Comparison of ENCODE assay signal across 30 cellular contexts in genomic region chr2:2746731-2747130, GRCh38.
"Had no signal": no experiment of that assay in that cellular context is flagged by ENCODE, and none has a peak within 500 bp of the region (broad histone marks: within the 10 kb centered on the region; RNA-seq: fewer than 3 reads in every experiment).

No MANE protein-coding gene starts in this region.

- H3K27ac ChIP-seq: neutrophil, ovary, parathyroid adenoma, prostate gland, right lobe of liver, sigmoid colon, suprapubic skin, testis, tibial artery, transverse colon, upper lobe of right lung, uterus had no signal

- ATAC-seq: naive thymus-derived CD8-positive, alpha-beta T cell; natural killer cell treated with Interleukin-12 subunit alpha and Interleukin-12 subunit beta and Interleukin-15 and Interleukin-18, amount 100 ng/mL, for 72 hours; right cardiac atrium; right lobe of liver; stimulated activated memory B cell treated with anti-CD40 and anti-IgM and Interleukin-4, amounts not matched to agents 10 μg/mL and 1 μg/mL and 100 μg/mL, for 72 hours; stimulated activated naive CD8-positive, alpha-beta T cell treated with anti-CD3 and anti-CD28 coated beads, Interleukin-15, amount 100 ng/mL, for 72 hours; stimulated activated naive CD8-positive, alpha-beta T cell treated with anti-CD3 and anti-CD28 coated beads, Interleukin-15, Interleukin-2, amounts not matched to agents 100 U/mL and 50 U/mL, for 24 hours; upper lobe of right lung had no signal

- DNase-seq: naive B cell; naive thymus-derived CD8-positive, alpha-beta T cell; nephron progenitor cell; ovary; right cardiac atrium; right lobe of liver; sigmoid colon; small intestine; stimulated activated CD4-positive, alpha-beta T cell treated with anti-CD3 and anti-CD28 coated beads, Interleukin-12 subunit alpha, Interleukin-12 subunit beta, amount 100 ng/mL, for 4 hours; stimulated activated CD4-positive, alpha-beta T cell treated with anti-CD3 and anti-CD28 coated beads, Interleukin-1b, Interleukin-23, amount 100 ng/mL, for 48 hours; stimulated activated CD4-positive, alpha-beta T cell treated with anti-CD3 and anti-CD28 coated beads, Interleukin-4, amount 100 ng/mL, for 1 hour; stimulated activated CD4-positive, alpha-beta T cell treated with anti-CD3 and anti-CD28 coated beads, Interleukin-4, amount 100 ng/mL, for 4 hours; stimulated activated CD8-positive, alpha-beta memory T cell treated with anti-CD3 and anti-CD28 coated beads, Interleukin-4, amount 100 ng/mL, for 48 hours; stimulated activated naive CD4-positive, alpha-beta T cell; stimulated activated naive CD8-positive, alpha-beta T cell treated with anti-CD3 and anti-CD28 coated beads, Interleukin-15, amount 100 ng/mL, for 72 hours; stimulated activated naive CD8-positive, alpha-beta T cell treated with anti-CD3 and anti-CD28 coated beads, Interleukin-15, Interleukin-2, amounts not matched to agents 100 U/mL and 50 U/mL, for 24 hours; substantia nigra; testis; tibial artery; transverse colon; upper lobe of right lung; uterus had no signal

- H3K27ac Mint-ChIP-seq: naive B cell; naive thymus-derived CD8-positive, alpha-beta T cell; natural killer cell treated with Interleukin-12 subunit alpha and Interleukin-12 subunit beta and Interleukin-15 and Interleukin-18, amount 100 ng/mL, for 72 hours; nephron progenitor cell; stimulated activated memory B cell treated with anti-CD40 and anti-IgM and Interleukin-4, amounts not matched to agents 10 μg/mL and 1 μg/mL and 100 μg/mL, for 72 hours; type B pancreatic cell had no signal

- H3K4me1 ChIP-seq: prostate gland, right lobe of liver, tibial artery, transverse colon, upper lobe of right lung, uterus had no signal

- H3K36me3 Mint-ChIP-seq: naive B cell; naive thymus-derived CD8-positive, alpha-beta T cell; natural killer cell treated with Interleukin-12 subunit alpha and Interleukin-12 subunit beta and Interleukin-15 and Interleukin-18, amount 100 ng/mL, for 72 hours; stimulated activated memory B cell treated with anti-CD40 and anti-IgM and Interleukin-4, amounts not matched to agents 10 μg/mL and 1 μg/mL and 100 μg/mL, for 72 hours; type B pancreatic cell had no signal

- H3K27me3 Mint-ChIP-seq: stimulated activated memory B cell treated with anti-CD40 and anti-IgM and Interleukin-4, amounts not matched to agents 10 μg/mL and 1 μg/mL and 100 μg/mL, for 72 hours; stimulated activated naive CD8-positive, alpha-beta T cell treated with anti-CD3 and anti-CD28 coated beads, Interleukin-15, amount 100 ng/mL, for 72 hours; type B pancreatic cell had no signal

- H3K4me1 Mint-ChIP-seq: naive B cell; naive thymus-derived CD8-positive, alpha-beta T cell; stimulated activated memory B cell treated with anti-CD40 and anti-IgM and Interleukin-4, amounts not matched to agents 10 μg/mL and 1 μg/mL and 100 μg/mL, for 72 hours; stimulated activated naive CD8-positive, alpha-beta T cell treated with anti-CD3 and anti-CD28 coated beads, Interleukin-15, amount 100 ng/mL, for 72 hours had no signal

- H3K36me3 ChIP-seq: neutrophil, ovary, prostate gland, right lobe of liver, sigmoid colon, suprapubic skin, tibial artery, transverse colon, upper lobe of right lung, uterus had no signal

- H3K4me3 ChIP-seq: ovary, prostate gland, right lobe of liver, sigmoid colon, suprapubic skin, testis, tibial artery, transverse colon, upper lobe of right lung, uterus had no signal

- H3K4me3 Mint-ChIP-seq: naive B cell; naive thymus-derived CD8-positive, alpha-beta T cell; natural killer cell treated with Interleukin-12 subunit alpha and Interleukin-12 subunit beta and Interleukin-15 and Interleukin-18, amount 100 ng/mL, for 72 hours; nephron progenitor cell; neural crest cell; stimulated activated memory B cell treated with anti-CD40 and anti-IgM and Interleukin-4, amounts not matched to agents 10 μg/mL and 1 μg/mL and 100 μg/mL, for 72 hours; stimulated activated naive CD8-positive, alpha-beta T cell treated with anti-CD3 and anti-CD28 coated beads, Interleukin-15, amount 100 ng/mL, for 72 hours; type B pancreatic cell had no signal

- H3K9me3 ChIP-seq: neutrophil, ovary, prostate gland, right lobe of liver, sigmoid colon, suprapubic skin, testis, tibial artery, transverse colon, upper lobe of right lung, uterus had no signal

- H3K27me3 ChIP-seq: neutrophil, ovary, right lobe of liver, sigmoid colon, suprapubic skin, testis, transverse colon, upper lobe of right lung, uterus had no signal
